35 cellular contexts compared by ENCODE assay signal in genomic region chr21:45651921-45652320, GRCh38. TPM values are rescaled to one million over a fixed set of nuclear protein-coding genes. Genes with fewer than 3 reads are reported as not detected.
"Had no signal": no experiment of that assay in that cellular context is flagged by ENCODE, and none has a peak within 500 bp of the region (broad histone marks: within the 10 kb centered on the region; RNA-seq: fewer than 3 reads in every experiment).

No MANE protein-coding gene starts in this region.

- H3K4me1 Mint-ChIP-seq: activated B cell treated with CpG ODN at 0.5 μM for 24 hours; activated naive CD8-positive, alpha-beta T cell treated with anti-CD3 and anti-CD28 coated beads for 36 hours; activated T-helper 17 cell treated with anti-CD3 and anti-CD28 coated beads, Interleukin-2, amount 50 U/mL, for 72 hours had no signal

- FAIRE-seq: astrocyte, TTC549 had no signal

- DNase-seq: activated B cell treated with CpG ODN at 0.5 μM for 24 hours; activated CD4-positive, alpha-beta memory T cell treated with anti-CD3 and anti-CD28 coated beads for 36 hours; activated CD4-positive, alpha-beta T cell treated with anti-CD3 and anti-CD28 coated beads for 4 hours; activated CD4-positive, alpha-beta T cell treated with anti-CD3 and anti-CD28 coated beads, Interleukin-2, amount 10 ng/mL, durations not matched to agents 24 days and 14 days; activated CD4-positive, alpha-beta T cell treated with anti-CD3 and anti-CD28 coated beads, Interleukin-2, amount 50 U/mL, for 1 hour; activated CD4-positive, alpha-beta T cell treated with anti-CD3 and anti-CD28 coated beads, Interleukin-2, amount 50 U/mL, for 4 hours; activated CD4-positive, CD25-positive, alpha-beta regulatory T cell treated with anti-CD3 and anti-CD28 coated beads, Interleukin-2, amount 50 U/mL, for 72 hours; activated CD8-positive, alpha-beta memory T cell treated with anti-CD3 and anti-CD28 coated beads, Interleukin-2, amount 50 U/mL, for 4 hours; activated CD8-positive, alpha-beta T cell treated with anti-CD3 and anti-CD28 coated beads for 36 hours; activated effector memory CD4-positive, alpha-beta T cell treated with anti-CD3 and anti-CD28 coated beads, Interleukin-2, amount 50 U/mL, for 16 hours; activated gamma-delta T cell treated with Interleukin-2 at 50 U/mL for 16 hours; activated naive CD4-positive, alpha-beta T cell; activated naive CD4-positive, alpha-beta T cell treated with anti-CD3 and anti-CD28 coated beads for 36 hours; activated naive CD4-positive, alpha-beta T cell treated with anti-CD3 and anti-CD28 coated beads, Interleukin-2, amount 50 U/mL, for 16 hours; activated naive CD8-positive, alpha-beta T cell treated with anti-CD3 and anti-CD28 coated beads for 36 hours; activated T-cell treated with anti-CD3 and anti-CD28 coated beads for 4 hours; activated T-cell treated with anti-CD3 and anti-CD28 coated beads, Interleukin-2, amount 50 U/mL, for 1 hour; activated T-cell treated with anti-CD3 and anti-CD28 coated beads, Interleukin-2, amount 50 U/mL, for 4 hours; activated T-cell treated with anti-CD3 and anti-CD28 coated beads, Interleukin-2, amount 50 U/mL, for 72 hours; adrenal gland; amniotic stem cell; aorta; body of pancreas; brain microvascular endothelial cell; central memory CD4-positive, alpha-beta T cell; T-helper 1 cell; T-helper 2 cell; T-helper 9 cell had no signal

- H3K4me3 Mint-ChIP-seq: activated B cell treated with CpG ODN at 0.5 μM for 24 hours; activated CD4-positive, alpha-beta memory T cell treated with anti-CD3 and anti-CD28 coated beads for 36 hours; activated CD4-positive, alpha-beta T cell treated with anti-CD3 and anti-CD28 coated beads, Interleukin-2, amount 10 ng/mL, durations not matched to agents 24 days and 14 days; activated CD8-positive, alpha-beta T cell treated with anti-CD3 and anti-CD28 coated beads for 36 hours; activated naive CD4-positive, alpha-beta T cell treated with anti-CD3 and anti-CD28 coated beads for 36 hours; activated naive CD8-positive, alpha-beta T cell treated with anti-CD3 and anti-CD28 coated beads for 36 hours; activated T-cell treated with anti-CD3 and anti-CD28 coated beads, Interleukin-2, amount 50 U/mL, for 4 hours; activated T-cell treated with anti-CD3 and anti-CD28 coated beads, Interleukin-2, amount 50 U/mL, for 72 hours; activated T-helper 1 cell treated with anti-CD3 and anti-CD28 coated beads, Interleukin-12 subunit alpha, Interleukin-12 subunit beta, Interleukin-2, Interleukin-4 antibody, amounts not matched to agents 30 ng/mL and 10 ng/mL and 1 ng/mL, durations not matched to agents 14 hours and 24 hours and 36 hours; activated T-helper 17 cell treated with anti-CD3 and anti-CD28 coated beads, Interleukin-2, amount 50 U/mL, for 72 hours; T-helper 1 cell treated with Interleukin-12 subunit alpha and Interleukin-12 subunit beta and Interleukin-4 antibody, amounts not matched to agents 30 μg/mL and 1 μg/mL, for 36 hours; T-helper 2 cell treated with Interferon-gamma antibody and Interleukin-4, amounts not matched to agents 5 μg/mL and 100 μg/mL, for 36 hours had no signal

- H3K27me3 Mint-ChIP-seq: activated CD4-positive, alpha-beta T cell treated with anti-CD3 and anti-CD28 coated beads, Interleukin-2, amount 10 ng/mL, durations not matched to agents 24 days and 14 days had no signal

- H3K36me3 Mint-ChIP-seq: activated naive CD8-positive, alpha-beta T cell treated with anti-CD3 and anti-CD28 coated beads for 36 hours had no signal

- H3K27ac Mint-ChIP-seq: activated B cell treated with CpG ODN at 0.5 μM for 24 hours; activated CD4-positive, alpha-beta memory T cell treated with anti-CD3 and anti-CD28 coated beads for 36 hours; activated CD4-positive, alpha-beta T cell treated with anti-CD3 and anti-CD28 coated beads, Interleukin-2, amount 10 ng/mL, durations not matched to agents 24 days and 14 days; activated CD8-positive, alpha-beta T cell treated with anti-CD3 and anti-CD28 coated beads for 36 hours; activated naive CD4-positive, alpha-beta T cell treated with anti-CD3 and anti-CD28 coated beads for 36 hours; activated naive CD4-positive, alpha-beta T cell treated with anti-CD3 and anti-CD28 coated beads, Interleukin-2, amount 50 U/mL, for 72 hours; activated naive CD8-positive, alpha-beta T cell treated with anti-CD3 and anti-CD28 coated beads for 36 hours; activated T-cell treated with anti-CD3 and anti-CD28 coated beads, Interleukin-2, amount 50 U/mL, for 72 hours; activated T-helper 1 cell treated with anti-CD3 and anti-CD28 coated beads, Interleukin-12 subunit alpha, Interleukin-12 subunit beta, Interleukin-2, Interleukin-4 antibody, amounts not matched to agents 30 ng/mL and 10 ng/mL and 1 ng/mL, durations not matched to agents 14 hours and 24 hours and 36 hours; activated T-helper 17 cell treated with anti-CD3 and anti-CD28 coated beads, Interleukin-2, amount 50 U/mL, for 72 hours; T-helper 1 cell treated with Interleukin-12 subunit alpha and Interleukin-12 subunit beta and Interleukin-4 antibody, amounts not matched to agents 30 μg/mL and 1 μg/mL, for 36 hours; T-helper 2 cell treated with Interferon-gamma antibody and Interleukin-4, amounts not matched to agents 5 μg/mL and 100 μg/mL, for 36 hours had no signal

- H3K9me3 Mint-ChIP-seq: activated CD8-positive, alpha-beta T cell treated with anti-CD3 and anti-CD28 coated beads for 36 hours had no signal

RNA-seq across cellular contexts. Expression of gene PCBP3, which starts 8.4 kb away (rescaled TPM):
- total RNA-seq: activated B cell treated with CpG ODN at 0.5 μM for 24 hours had no signal
